1 cellular context compared by ENCODE assay signal in the genomic region with DNA sequence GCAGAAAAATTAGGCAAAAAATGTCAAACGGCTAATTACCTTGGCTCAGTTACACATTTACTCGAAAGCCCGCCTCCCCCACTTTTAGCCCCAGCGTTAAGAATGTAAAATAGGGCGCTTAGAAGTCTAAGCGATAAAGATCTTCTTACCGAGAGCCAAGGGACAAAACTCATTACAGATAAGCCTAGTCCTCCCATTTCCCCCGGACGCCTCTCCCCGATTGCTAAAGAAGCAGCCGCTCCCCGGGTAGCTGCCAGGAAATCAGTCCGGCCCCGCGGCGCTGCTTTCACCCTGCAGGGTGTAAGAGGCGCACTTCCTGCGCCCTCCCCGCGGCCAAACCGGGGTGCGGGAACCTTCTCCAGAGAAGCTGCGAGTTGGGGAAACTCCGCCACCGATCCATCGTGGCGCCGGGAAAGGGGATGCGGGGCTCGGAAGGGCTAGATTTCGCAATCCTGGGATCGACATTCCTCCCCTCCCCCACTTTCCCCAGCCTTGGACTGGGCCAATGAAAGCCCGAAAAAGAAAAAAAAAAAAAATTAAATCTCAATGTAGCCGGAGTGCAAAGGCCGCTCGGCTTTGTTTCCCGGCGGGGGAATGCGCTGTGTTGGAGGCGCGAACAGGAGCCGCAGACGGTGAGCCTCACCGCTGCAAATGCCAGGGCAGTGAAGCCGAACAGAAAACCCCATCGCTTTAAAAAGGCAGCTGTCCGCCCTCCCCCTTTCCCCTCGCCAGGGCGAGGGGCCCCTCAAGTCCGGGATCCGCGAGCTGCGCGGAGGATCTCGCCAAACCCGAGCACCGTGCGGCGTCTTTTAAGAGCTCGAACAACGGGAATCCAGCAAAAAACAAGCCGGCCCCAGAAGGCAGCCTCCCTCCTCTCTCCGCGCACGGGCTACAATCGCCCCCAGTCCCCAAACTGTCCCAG.
TF ChIP-seq lines count a peak whose summit lies in the region.

No MANE protein-coding gene starts in this region.

TF ChIP-seq in HepG2, 621 proteins besides CTCF, POLR2A, EP300 and RAD21 (continued from another document and continues in another):
- TF ChIP-seq, protein P1, sequence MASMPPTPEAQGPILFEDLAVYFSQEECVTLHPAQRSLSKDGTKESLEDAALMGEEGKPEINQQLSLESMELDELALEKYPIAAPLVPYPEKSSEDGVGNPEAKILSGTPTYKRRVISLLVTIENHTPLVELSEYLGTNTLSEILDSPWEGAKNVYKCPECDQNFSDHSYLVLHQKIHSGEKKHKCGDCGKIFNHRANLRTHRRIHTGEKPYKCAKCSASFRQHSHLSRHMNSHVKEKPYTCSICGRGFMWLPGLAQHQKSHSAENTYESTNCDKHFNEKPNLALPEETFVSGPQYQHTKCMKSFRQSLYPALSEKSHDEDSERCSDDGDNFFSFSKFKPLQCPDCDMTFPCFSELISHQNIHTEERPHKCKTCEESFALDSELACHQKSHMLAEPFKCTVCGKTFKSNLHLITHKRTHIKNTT (CRISPR knock-in tag; IDR thresholded peaks at IDR 0.05): no peak
- TF ChIP-seq ZNF430 (CRISPR knock-in tag; IDR thresholded peaks at IDR 0.05) (0 out of 2 replicates have a peak, but pooled peaks have one; percentile 35), ZNF383 (CRISPR knock-in tag; IDR thresholded peaks at IDR 0.05; ENCODE audit: borderline replicate concordance) (no peak), ZNF234 (CRISPR knock-in tag; conservative IDR thresholded peaks at IDR 0.05) (no peak), HIVEP1 (CRISPR knock-in tag; IDR thresholded peaks at IDR 0.05) (no peak), ZFP82 (CRISPR knock-in tag; IDR thresholded peaks at IDR 0.05; ENCODE audit: borderline replicate concordance) (no peak), HNF4A (CRISPR knock-in tag; IDR thresholded peaks at IDR 0.05) (peak; percentile 63), TBL1XR1 (IDR thresholded peaks at IDR 0.05; ENCODE audit: borderline replicate concordance, low read length, partially characterized antibody) (peak; percentile 7), ATRX (CRISPR knock-in tag; IDR thresholded peaks at IDR 0.05; ENCODE audit: borderline replicate concordance) (no peak), ZFP62 (CRISPR knock-in tag; IDR thresholded peaks at IDR 0.05) (no peak), ZMYM4 (CRISPR knock-in tag; IDR thresholded peaks at IDR 0.05) (peak; percentile 76; the same call in 1 of the 2 replicates), CEBPG (CRISPR knock-in tag; IDR thresholded peaks at IDR 0.05) (peak; percentile 95), SATB2 (CRISPR knock-in tag; IDR thresholded peaks at IDR 0.05) (0 out of 2 replicates have a peak, but pooled peaks have one; percentile 40), RCOR2 (CRISPR knock-in tag; IDR thresholded peaks at IDR 0.05) (no peak), GATAD1 (CRISPR knock-in tag; IDR thresholded peaks at IDR 0.05) (no peak; the same call in 1 of the 2 replicates), ZFY (CRISPR knock-in tag; IDR thresholded peaks at IDR 0.05) (no peak; the same call in none of the 2 replicates), ZNF746 (CRISPR knock-in tag; IDR thresholded peaks at IDR 0.05) (no peak; the same call in 1 of the 2 replicates), MLLT10 (CRISPR knock-in tag; IDR thresholded peaks at IDR 0.05) (no peak), NFYB (CRISPR knock-in tag; IDR thresholded peaks at IDR 0.05) (peak; percentile 70), ZNF780A (CRISPR knock-in tag; IDR thresholded peaks at IDR 0.05) (no peak), ZFYVE20 (CRISPR knock-in tag; IDR thresholded peaks at IDR 0.05; ENCODE audit: borderline replicate concordance, low read depth) (no peak), ZIK1 (CRISPR knock-in tag; IDR thresholded peaks at IDR 0.05; ENCODE audit: borderline replicate concordance, low read depth) (no peak), ZNF136 (CRISPR knock-in tag; IDR thresholded peaks at IDR 0.05; ENCODE audit: low read depth) (no peak), ZNF343 (CRISPR knock-in tag; IDR thresholded peaks at IDR 0.05) (no peak), FOXA1 (IDR thresholded peaks at IDR 0.05) (no peak), FOXA1 (CRISPR knock-in tag; IDR thresholded peaks at IDR 0.05) (no peak), MEF2D (CRISPR knock-in tag; IDR thresholded peaks at IDR 0.05) (0 out of 2 replicates have a peak, but pooled peaks have one; percentile 19), ZNF552 (CRISPR knock-in tag; IDR thresholded peaks at IDR 0.05; ENCODE audit: borderline replicate concordance) (no peak), ZZZ3 (CRISPR knock-in tag; IDR thresholded peaks at IDR 0.05; ENCODE audit: borderline replicate concordance) (no peak), NFYC (CRISPR knock-in tag; IDR thresholded peaks at IDR 0.05) (peak; percentile 73), CC2D1A (CRISPR knock-in tag; IDR thresholded peaks at IDR 0.05) (no peak), CCAR2 (optimal IDR thresholded peaks at IDR 0.05; ENCODE audit: low read depth, low read length) (no peak), HNRNPL (IDR thresholded peaks at IDR 0.05; ENCODE audit: low read depth, low read length) (no peak), ZNF569 (CRISPR knock-in tag; IDR thresholded peaks at IDR 0.05; ENCODE audit: borderline replicate concordance) (0 out of 2 replicates have a peak, but pooled peaks have one; percentile 36), YY1 (IDR thresholded peaks at IDR 0.05; ENCODE audit: insufficient read depth, insufficient replicate concordance, low read depth, low read length) (peak; percentile 65), RFX3 (CRISPR knock-in tag; IDR thresholded peaks at IDR 0.05) (no peak), ATF7-NPFF (CRISPR knock-in tag; IDR thresholded peaks at IDR 0.05; ENCODE audit: low read depth) (no peak), HCFC1 (IDR thresholded peaks at IDR 0.05; ENCODE audit: low read depth, low read length) (no peak), JUND (CRISPR knock-in tag; IDR thresholded peaks at IDR 0.05) (no peak), FIP1L1 (IDR thresholded peaks at IDR 0.05; ENCODE audit: borderline replicate concordance, insufficient read depth, low read depth, low read length) (no peak), ZNF510 (CRISPR knock-in tag; IDR thresholded peaks at IDR 0.05; ENCODE audit: low read depth) (no peak), ZBTB1 (CRISPR knock-in tag; IDR thresholded peaks at IDR 0.05; ENCODE audit: borderline replicate concordance) (peak; percentile 49; the same call in 1 of the 2 replicates), ZNF598 (CRISPR knock-in tag; IDR thresholded peaks at IDR 0.05; ENCODE audit: borderline replicate concordance) (no peak), ZNF570 (CRISPR knock-in tag; IDR thresholded peaks at IDR 0.05; ENCODE audit: borderline replicate concordance) (no peak), ZNF557 (CRISPR knock-in tag; IDR thresholded peaks at IDR 0.05) (0 out of 2 replicates have a peak, but pooled peaks have one; percentile 50), ZNF44 (CRISPR knock-in tag; IDR thresholded peaks at IDR 0.05) (no peak), TOPORS (CRISPR knock-in tag; IDR thresholded peaks at IDR 0.05) (no peak), ZNF282 (IDR thresholded peaks at IDR 0.05; ENCODE audit: partially characterized antibody) (no peak), TP53 (CRISPR knock-in tag; conservative IDR thresholded peaks at IDR 0.05) (peak; percentile 41; the same call in 1 of the 2 replicates), HDAC2 (CRISPR knock-in tag; IDR thresholded peaks at IDR 0.05) (peak; percentile 41; the same call in 1 of the 2 replicates), EED (CRISPR knock-in tag; IDR thresholded peaks at IDR 0.05) (no peak), MATR3 (CRISPR knock-in tag; IDR thresholded peaks at IDR 0.05) (no peak), ZC3H13 (CRISPR knock-in tag; IDR thresholded peaks at IDR 0.05) (no peak)
- TF ChIP-seq, protein P2, sequence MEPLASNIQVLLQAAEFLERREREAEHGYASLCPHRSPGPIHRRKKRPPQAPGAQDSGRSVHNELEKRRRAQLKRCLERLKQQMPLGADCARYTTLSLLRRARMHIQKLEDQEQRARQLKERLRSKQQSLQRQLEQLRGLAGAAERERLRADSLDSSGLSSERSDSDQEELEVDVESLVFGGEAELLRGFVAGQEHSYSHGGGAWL (CRISPR knock-in tag; IDR thresholded peaks at IDR 0.05): no peak
- TF ChIP-seq, protein P3, sequence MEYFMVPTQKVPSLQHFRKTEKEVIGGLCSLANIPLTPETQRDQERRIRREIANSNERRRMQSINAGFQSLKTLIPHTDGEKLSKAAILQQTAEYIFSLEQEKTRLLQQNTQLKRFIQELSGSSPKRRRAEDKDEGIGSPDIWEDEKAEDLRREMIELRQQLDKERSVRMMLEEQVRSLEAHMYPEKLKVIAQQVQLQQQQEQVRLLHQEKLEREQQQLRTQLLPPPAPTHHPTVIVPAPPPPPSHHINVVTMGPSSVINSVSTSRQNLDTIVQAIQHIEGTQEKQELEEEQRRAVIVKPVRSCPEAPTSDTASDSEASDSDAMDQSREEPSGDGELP (IDR thresholded peaks at IDR 0.05; ENCODE audit: borderline replicate concordance, low read depth): no peak
- TF ChIP-seq, protein P4, sequence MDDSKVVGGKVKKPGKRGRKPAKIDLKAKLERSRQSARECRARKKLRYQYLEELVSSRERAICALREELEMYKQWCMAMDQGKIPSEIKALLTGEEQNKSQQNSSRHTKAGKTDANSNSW (CRISPR knock-in tag; IDR thresholded peaks at IDR 0.05; ENCODE audit: borderline replicate concordance): no peak
- TF ChIP-seq, protein P5, sequence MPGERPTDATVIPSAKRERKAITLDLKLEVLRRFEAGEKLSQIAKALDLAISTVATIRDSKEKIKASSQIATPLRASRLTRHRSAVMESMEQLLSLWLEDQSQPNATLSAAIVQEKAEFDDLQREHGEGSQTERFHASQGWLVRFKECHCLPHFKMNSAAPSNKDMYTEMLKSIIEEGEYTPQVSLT (CRISPR knock-in tag; IDR thresholded peaks at IDR 0.05; ENCODE audit: borderline replicate concordance, low read depth): no peak
- TF ChIP-seq, protein P6, sequence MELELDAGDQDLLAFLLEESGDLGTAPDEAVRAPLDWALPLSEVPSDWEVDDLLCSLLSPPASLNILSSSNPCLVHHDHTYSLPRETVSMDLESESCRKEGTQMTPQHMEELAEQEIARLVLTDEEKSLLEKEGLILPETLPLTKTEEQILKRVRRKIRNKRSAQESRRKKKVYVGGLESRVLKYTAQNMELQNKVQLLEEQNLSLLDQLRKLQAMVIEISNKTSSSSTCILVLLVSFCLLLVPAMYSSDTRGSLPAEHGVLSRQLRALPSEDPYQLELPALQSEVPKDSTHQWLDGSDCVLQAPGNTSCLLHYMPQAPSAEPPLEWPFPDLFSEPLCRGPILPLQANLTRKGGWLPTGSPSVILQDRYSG (CRISPR knock-in tag; IDR thresholded peaks at IDR 0.05): no peak
- TF ChIP-seq, protein P7, sequence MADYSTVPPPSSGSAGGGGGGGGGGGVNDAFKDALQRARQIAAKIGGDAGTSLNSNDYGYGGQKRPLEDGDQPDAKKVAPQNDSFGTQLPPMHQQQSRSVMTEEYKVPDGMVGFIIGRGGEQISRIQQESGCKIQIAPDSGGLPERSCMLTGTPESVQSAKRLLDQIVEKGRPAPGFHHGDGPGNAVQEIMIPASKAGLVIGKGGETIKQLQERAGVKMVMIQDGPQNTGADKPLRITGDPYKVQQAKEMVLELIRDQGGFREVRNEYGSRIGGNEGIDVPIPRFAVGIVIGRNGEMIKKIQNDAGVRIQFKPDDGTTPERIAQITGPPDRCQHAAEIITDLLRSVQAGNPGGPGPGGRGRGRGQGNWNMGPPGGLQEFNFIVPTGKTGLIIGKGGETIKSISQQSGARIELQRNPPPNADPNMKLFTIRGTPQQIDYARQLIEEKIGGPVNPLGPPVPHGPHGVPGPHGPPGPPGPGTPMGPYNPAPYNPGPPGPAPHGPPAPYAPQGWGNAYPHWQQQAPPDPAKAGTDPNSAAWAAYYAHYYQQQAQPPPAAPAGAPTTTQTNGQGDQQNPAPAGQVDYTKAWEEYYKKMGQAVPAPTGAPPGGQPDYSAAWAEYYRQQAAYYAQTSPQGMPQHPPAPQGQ (CRISPR knock-in tag; IDR thresholded peaks at IDR 0.05; ENCODE audit: borderline replicate concordance): no peak
- TF ChIP-seq, protein P8, sequence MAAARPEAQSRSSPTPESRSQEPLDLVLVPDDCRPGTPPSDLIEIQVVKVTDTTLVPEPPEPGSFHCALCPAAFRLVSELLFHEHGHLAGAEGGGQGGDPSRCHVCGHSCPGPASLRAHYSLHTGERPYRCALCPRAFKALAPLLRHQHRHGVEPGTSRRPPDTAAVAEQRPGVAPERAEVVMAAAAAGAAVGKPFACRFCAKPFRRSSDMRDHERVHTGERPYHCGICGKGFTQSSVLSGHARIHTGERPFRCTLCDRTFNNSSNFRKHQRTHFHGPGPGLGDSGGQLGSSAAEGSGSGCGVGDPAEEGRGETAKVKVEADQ (CRISPR knock-in tag; IDR thresholded peaks at IDR 0.05; ENCODE audit: borderline replicate concordance): peak; percentile 5; the same call in 1 of the 2 replicates
- TF ChIP-seq, protein P9, sequence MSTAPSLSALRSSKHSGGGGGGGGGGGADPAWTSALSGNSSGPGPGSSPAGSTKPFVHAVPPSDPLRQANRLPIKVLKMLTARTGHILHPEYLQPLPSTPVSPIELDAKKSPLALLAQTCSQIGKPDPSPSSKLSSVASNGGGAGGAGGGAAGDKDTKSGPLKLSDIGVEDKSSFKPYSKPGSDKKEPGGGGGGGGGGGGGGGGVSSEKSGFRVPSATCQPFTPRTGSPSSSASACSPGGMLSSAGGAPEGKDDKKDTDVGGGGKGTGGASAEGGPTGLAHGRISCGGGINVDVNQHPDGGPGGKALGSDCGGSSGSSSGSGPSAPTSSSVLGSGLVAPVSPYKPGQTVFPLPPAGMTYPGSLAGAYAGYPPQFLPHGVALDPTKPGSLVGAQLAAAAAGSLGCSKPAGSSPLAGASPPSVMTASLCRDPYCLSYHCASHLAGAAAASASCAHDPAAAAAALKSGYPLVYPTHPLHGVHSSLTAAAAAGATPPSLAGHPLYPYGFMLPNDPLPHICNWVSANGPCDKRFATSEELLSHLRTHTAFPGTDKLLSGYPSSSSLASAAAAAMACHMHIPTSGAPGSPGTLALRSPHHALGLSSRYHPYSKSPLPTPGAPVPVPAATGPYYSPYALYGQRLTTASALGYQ (CRISPR knock-in tag; IDR thresholded peaks at IDR 0.05): no peak; the same call in 1 of the 2 replicates
